Comparison of ENCODE assay signal across 15 cellular contexts in the genomic region with DNA sequence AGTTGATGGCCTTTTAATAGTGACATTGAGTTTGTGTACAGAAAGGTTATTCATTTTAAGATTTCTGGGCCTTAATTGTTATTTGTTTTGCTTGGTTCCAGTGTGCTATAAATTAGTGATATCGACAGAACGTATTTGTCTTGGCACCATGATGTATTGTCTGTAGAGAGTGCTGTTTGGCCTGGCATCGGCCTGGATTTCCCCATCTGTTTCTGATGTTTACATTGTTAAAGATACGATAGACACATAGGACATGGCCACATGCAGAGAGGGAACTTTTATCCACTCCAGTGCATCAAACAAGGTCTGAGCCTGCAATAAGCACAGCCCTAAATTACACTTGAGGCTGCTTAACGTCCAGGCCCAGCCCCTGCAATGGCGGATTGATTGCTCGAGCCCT.
DNase-seq lines count a peak whose midpoint lies in the region; ATAC-seq, FAIRE-seq and TF ChIP-seq lines count a peak whose summit lies in the region.
"Had no signal": no experiment of that assay in that cellular context is flagged by ENCODE, and none has a peak within 500 bp of the region (broad histone marks: within the 10 kb centered on the region; RNA-seq: fewer than 3 reads in every experiment).

No MANE protein-coding gene starts in this region.

- intact Hi-C loops in pancreas (cut with DNase I) (no loop called here), ovary (cut with DNase I) (no loop called here)
- intact Hi-C loops in activated CD4-positive, alpha-beta memory T cell treated with anti-CD3 and anti-CD28 coated beads for 36 hours (cut with micrococcal nuclease) = no loop called here

- H3K27me3 ChIP-seq in HL-60 (ENCODE audit: insufficient read depth, poor library complexity, severe bottlenecking) = no peaks in the 10 kb centered on the region
- H3K27me3 ChIP-seq in pancreas = peaks cover 0 to 18% (median 0%) of the 10 kb centered on the region in 4 donors
- H3K27me3 ChIP-seq in ovary = no peaks in the 10 kb centered on the region
- H3K27me3 ChIP-seq: sigmoid colon had no signal

- no peak for FAIRE-seq in pancreas (lab: Jason Lieb, UNC)

- peak; percentile 31 to 84 (median 68) for ATAC-seq in pancreas
- ATAC-seq: left ventricle myocardium superior had no signal

- H3K4me3 ChIP-seq in HL-60 (replicated peaks; ENCODE audit: insufficient read depth, low read length) (no peak overlapping the region), pancreas (no peak overlapping the region), ovary (no peak overlapping the region)
- H3K4me3 ChIP-seq: sigmoid colon had no signal

- H3K27me3 Mint-ChIP-seq in activated CD4-positive, alpha-beta memory T cell treated with anti-CD3 and anti-CD28 coated beads for 36 hours = peaks cover 2% of the 10 kb centered on the region

- TF ChIP-seq CTCF in HL-60 (IDR thresholded peaks at IDR 0.05; ENCODE audit: insufficient read depth, low read length) (no peak), pancreas (IDR thresholded peaks at IDR 0.05) (no peak), ovary (IDR thresholded peaks at IDR 0.05) (no peak)

- no peak for TF ChIP-seq EP300 in ovary (IDR thresholded peaks at IDR 0.05)

- H3K9me3 ChIP-seq in pancreas = no peaks in the 10 kb centered on the region
- H3K9me3 ChIP-seq in ovary = no peaks in the 10 kb centered on the region
- H3K9me3 ChIP-seq: sigmoid colon had no signal

- no peaks in the 10 kb centered on the region for H3K4me1 Mint-ChIP-seq in activated CD4-positive, alpha-beta memory T cell treated with anti-CD3 and anti-CD28 coated beads for 36 hours (ENCODE audit: low read depth)

- POLR2A ChIA-PET in activated CD4-positive, alpha-beta memory T cell treated with anti-CD3 and anti-CD28 coated beads for 36 hours (lab: Charles Lee) = no interaction called here

- H3K4me3 Mint-ChIP-seq in activated CD4-positive, alpha-beta memory T cell treated with anti-CD3 and anti-CD28 coated beads for 36 hours = no peak overlapping the region

- DNase-seq in HL-60 (ENCODE audit: low read depth in 1 of 2, low spot score in 1 of 2) = no peak
- DNase-seq in NCI-H2081 (lab: John Stamatoyannopoulos, UW) = peak; percentile 83 to 95
- peak; percentile 99 for DNase-seq in NCI-H748 (lab: John Stamatoyannopoulos, UW; ENCODE audit: unreplicated experiment)
- DNase-seq in pancreas = peak in 1 of 6 donors; percentile 8
- no peak for DNase-seq in activated CD4-positive, alpha-beta memory T cell treated with anti-CD3 and anti-CD28 coated beads for 36 hours
- DNase-seq in ovary = no peak
- DNase-seq in glomerular visceral epithelial cell (ENCODE audit: extremely low spot score) = no peak
- DNase-seq: activated CD4-positive, alpha-beta T cell treated with anti-CD3 and anti-CD28 coated beads, Interleukin-2, amount 50 U/mL, for 1 hour; activated gamma-delta T cell treated with Interleukin-2 at 50 U/mL for 16 hours; amygdala; central memory CD4-positive, alpha-beta T cell; Karpas-422; left ventricle myocardium superior; sigmoid colon; stimulated activated CD4-positive, alpha-beta T cell treated with anti-CD3 and anti-CD28 coated beads, Interleukin-1b, Interleukin-23, amount 100 ng/mL, for 48 hours had no signal

- no peak overlapping the region for H3K27ac Mint-ChIP-seq in activated CD4-positive, alpha-beta memory T cell treated with anti-CD3 and anti-CD28 coated beads for 36 hours

- H3K36me3 Mint-ChIP-seq in activated CD4-positive, alpha-beta memory T cell treated with anti-CD3 and anti-CD28 coated beads for 36 hours = no peaks in the 10 kb centered on the region

- TF ChIP-seq POLR2A in ovary (IDR thresholded peaks at IDR 0.05) = no peak

- H3K36me3 ChIP-seq in pancreas (no peaks in the 10 kb centered on the region), ovary (no peaks in the 10 kb centered on the region)
- H3K36me3 ChIP-seq: sigmoid colon had no signal

- H3K9me3 Mint-ChIP-seq in activated CD4-positive, alpha-beta memory T cell treated with anti-CD3 and anti-CD28 coated beads for 36 hours = peaks cover 3% of the 10 kb centered on the region

- CTCF ChIA-PET in activated CD4-positive, alpha-beta memory T cell treated with anti-CD3 and anti-CD28 coated beads for 36 hours (lab: Charles Lee) = no interaction called here

- WGBS in pancreas, 2 donors = 21 to 27% methylated on average over 7 of the region's 7 CpGs
- WGBS in ovary, 3 donors = 57 to 81% (median 68%) methylated on average over 7 of the region's 7 CpGs

- H3K27ac ChIP-seq in HL-60 (replicated peaks) (peak overlapping the region; percentile 2; the same call in 1 of the 2 replicates), pancreas (no peak overlapping the region), ovary (no peak overlapping the region)
- H3K27ac ChIP-seq: sigmoid colon had no signal

- H3K4me1 ChIP-seq in pancreas (peaks cover 0 to 5% (median 0%) of the 10 kb centered on the region in 3 donors), ovary (ENCODE audit: insufficient read depth) (peaks cover 5% of the 10 kb centered on the region)
- H3K4me1 ChIP-seq: sigmoid colon had no signal

Comparison
In these comparisons a context has a peak if more than half of its experiments do, and no peak if none do; other contexts are left out.
1. DNase-seq: peak in NCI-H2081 (2 of 2) and NCI-H748 (single experiment); none in HL-60 (0 of 2), activated CD4-positive, alpha-beta memory T cell treated with anti-CD3 and anti-CD28 coated beads for 36 hours (single experiment), ovary (0 of 5) and glomerular visceral epithelial cell (single experiment).